In genomic region chr9:25964239-25964638, GRCh38 we compare ENCODE assay signal across 8 cellular contexts.
DNase-seq lines count a peak whose midpoint lies in the region; ATAC-seq and TF ChIP-seq lines count a peak whose summit lies in the region.

No MANE protein-coding gene starts in this region.

- intact Hi-C loops in mammary epithelial cell (cut with micrococcal nuclease) = loop anchor here (1.0 to 10.0 kb wide), 4 partner anchors 362 to 891 kb away; no protein-coding TSS in a partner anchor

- ATAC-seq in HG02798 (IDR thresholded peaks at IDR 0.05; ENCODE audit: poor library complexity, unreplicated experiment) (peak; percentile 72), HG02970 (IDR thresholded peaks at IDR 0.05; ENCODE audit: low FRiP score, unreplicated experiment) (no peak), HG02938 (IDR thresholded peaks at IDR 0.05; ENCODE audit: unreplicated experiment) (no peak), GM18873 (IDR thresholded peaks at IDR 0.05; ENCODE audit: low FRiP score, unreplicated experiment) (no peak)

- H3K4me3 ChIP-seq in GM06990 (replicated peaks; ENCODE audit: low read depth, low read length) (no peak overlapping the region), mammary epithelial cell (replicated peaks in 1 of 3; ENCODE audit: insufficient read depth in 1 of 3, low read depth in 2 of 3, low read length in 3 of 3) (no peak overlapping the region), mesenchymal stem cell (ENCODE audit: insufficient read depth in 1 of 2, low read depth in 1 of 2, low read length in 2 of 2) (no peak overlapping the region)

- H3K36me3 ChIP-seq in GM06990 (ENCODE audit: control insufficient read depth, insufficient read depth, low read length) (no peaks in the 10 kb centered on the region), mammary epithelial cell (ENCODE audit: insufficient read depth, low read length) (no peaks in the 10 kb centered on the region), mesenchymal stem cell (ENCODE audit: control insufficient read depth in 1 of 2, insufficient read depth in 2 of 2, low read depth in 1 of 2, low read length in 2 of 2) (no peaks in the 10 kb centered on the region)

- H3K14ac ChIP-seq in mesenchymal stem cell (ENCODE audit: low read length in 2 of 2) = no peak overlapping the region

- H3K4ac ChIP-seq in mesenchymal stem cell (ENCODE audit: low read depth in 1 of 2, low read length in 2 of 2) = no peak overlapping the region

- dilution Hi-C loops in mammary epithelial cell (cut with HindIII; ENCODE audit: low sequenced_read_pairs) = no loop called here

- no peak overlapping the region for H4K91ac ChIP-seq in mesenchymal stem cell (ENCODE audit: low read length)

- no peaks in the 10 kb centered on the region for H3K4me1 ChIP-seq in mammary epithelial cell (ENCODE audit: insufficient read depth, low read length)
- H3K4me1 ChIP-seq in mesenchymal stem cell (ENCODE audit: control insufficient read depth, insufficient read depth, low read depth, low read length) = no peaks in the 10 kb centered on the region

- no TSS peak for BruUV-seq in mammary epithelial cell (replicated peaks; lab: Mats Ljungman, UMichigan)

- H4K8ac ChIP-seq in mesenchymal stem cell (ENCODE audit: low read length) = no peak overlapping the region

- H3K27me3 ChIP-seq in GM06990 (replicated peaks; ENCODE audit: control insufficient read depth, insufficient read depth, low read length) (no peaks in the 10 kb centered on the region), mammary epithelial cell (ENCODE audit: insufficient read depth, low read length) (no peaks in the 10 kb centered on the region), mesenchymal stem cell (ENCODE audit: control insufficient read depth in 1 of 2, insufficient read depth in 1 of 2, low read length in 2 of 2) (no peaks in the 10 kb centered on the region)

- no peak overlapping the region for H3K18ac ChIP-seq in mesenchymal stem cell (ENCODE audit: low read depth in 1 of 2, low read length in 2 of 2)

- H2BK5ac ChIP-seq in mesenchymal stem cell (ENCODE audit: low read depth, low read length, poor library complexity, severe bottlenecking) = no peak overlapping the region

- H2BK12ac ChIP-seq in mesenchymal stem cell (ENCODE audit: low read length in 2 of 2) = peak overlapping the region in 1 of 2 experiments; percentile 7

- no peak for DNase-seq in GM06990 (ENCODE audit: extremely low read depth, insufficient read length)
- DNase-seq in NCI-H460 (ENCODE audit: extremely low read depth, low read depth) = peak; percentile 70
- DNase-seq in mammary epithelial cell = peak; percentile 59
- DNase-seq in mesenchymal stem cell = peak; percentile 87

- H3K9me3 ChIP-seq in mammary epithelial cell (replicated peaks; ENCODE audit: insufficient read depth, low read length) (no peaks in the 10 kb centered on the region), mesenchymal stem cell (ENCODE audit: control insufficient read depth, low read length) (peaks cover 10% of the 10 kb centered on the region)

- H2AK5ac ChIP-seq in mesenchymal stem cell (ENCODE audit: low read length, severe bottlenecking) = peak overlapping the region; percentile 18

- H3K27ac ChIP-seq in mammary epithelial cell (ENCODE audit: insufficient read depth, low read depth, low read length) (no peak overlapping the region), mesenchymal stem cell (ENCODE audit: low read length, poor library complexity, severe bottlenecking) (no peak overlapping the region)

- TF ChIP-seq CTCF in GM06990 (IDR thresholded peaks at IDR 0.05; ENCODE audit: insufficient read depth, low read length, poor library complexity, severe bottlenecking) (peak; percentile 43), mammary epithelial cell (conservative IDR thresholded peaks at IDR 0.05 in 1 of 2, IDR thresholded peaks at IDR 0.05 in 1 of 2; ENCODE audit: extremely low read depth in 1 of 2, insufficient read depth in 1 of 2, low read depth in 1 of 2, low read length in 2 of 2) (peak; percentile 52 to 75)

- H3K4me2 ChIP-seq in mammary epithelial cell (ENCODE audit: insufficient read depth, low read depth, low read length) (no peak overlapping the region), mesenchymal stem cell (ENCODE audit: low read length, poor library complexity, severe bottlenecking) (no peak overlapping the region)

- 28% methylated on average over 3 of the region's 3 CpGs for WGBS in mammary epithelial cell (ENCODE audit: low coverage, missing lambda C conversion rate)
- WGBS in mesenchymal stem cell = 6% methylated on average over 3 of the region's 3 CpGs

- no peaks in the 10 kb centered on the region for H3K79me1 ChIP-seq in mesenchymal stem cell (replicated peaks; ENCODE audit: low read length, poor library complexity, severe bottlenecking)

- no peak overlapping the region for H3K23ac ChIP-seq in mesenchymal stem cell (ENCODE audit: low read length in 2 of 2)

- CTCF ChIA-PET in mammary epithelial cell (lab: Charles Lee; ENCODE audit: low non-redundant PET) = interaction anchor here (0.6 kb wide), 1 partner anchor 595 kb away, joined by 3 read pairs; no protein-coding TSS in a partner anchor

- peak overlapping the region; percentile 42 for H2AFZ ChIP-seq in mammary epithelial cell (ENCODE audit: low read depth, low read length)
- no peak overlapping the region for H2AFZ ChIP-seq in mesenchymal stem cell (ENCODE audit: low read depth, low read length)

- no peaks in the 10 kb centered on the region for H4K20me1 ChIP-seq in mammary epithelial cell (ENCODE audit: insufficient read depth, low read length)

- H3K79me2 ChIP-seq in mammary epithelial cell (ENCODE audit: insufficient read depth, low read length) = no peaks in the 10 kb centered on the region

- in situ Hi-C loops in mammary epithelial cell (cut with MboI; ENCODE audit: low sequenced_read_pairs in 2 of 2) = loop anchor here (5.0 kb wide), 1 partner anchor 363 kb away; no protein-coding TSS in a partner anchor

- no peak overlapping the region for H3K9ac ChIP-seq in mammary epithelial cell (ENCODE audit: insufficient read depth, low read length)
- H3K9ac ChIP-seq in mesenchymal stem cell (ENCODE audit: low read length) = no peak overlapping the region

- H2BK120ac ChIP-seq in mesenchymal stem cell (ENCODE audit: low read depth, low read length) = no peak overlapping the region

- no peak overlapping the region for H2BK15ac ChIP-seq in mesenchymal stem cell (ENCODE audit: low read depth, poor library complexity, severe bottlenecking)
